ENCODE assay signal across 1 cellular context in the genomic region with DNA sequence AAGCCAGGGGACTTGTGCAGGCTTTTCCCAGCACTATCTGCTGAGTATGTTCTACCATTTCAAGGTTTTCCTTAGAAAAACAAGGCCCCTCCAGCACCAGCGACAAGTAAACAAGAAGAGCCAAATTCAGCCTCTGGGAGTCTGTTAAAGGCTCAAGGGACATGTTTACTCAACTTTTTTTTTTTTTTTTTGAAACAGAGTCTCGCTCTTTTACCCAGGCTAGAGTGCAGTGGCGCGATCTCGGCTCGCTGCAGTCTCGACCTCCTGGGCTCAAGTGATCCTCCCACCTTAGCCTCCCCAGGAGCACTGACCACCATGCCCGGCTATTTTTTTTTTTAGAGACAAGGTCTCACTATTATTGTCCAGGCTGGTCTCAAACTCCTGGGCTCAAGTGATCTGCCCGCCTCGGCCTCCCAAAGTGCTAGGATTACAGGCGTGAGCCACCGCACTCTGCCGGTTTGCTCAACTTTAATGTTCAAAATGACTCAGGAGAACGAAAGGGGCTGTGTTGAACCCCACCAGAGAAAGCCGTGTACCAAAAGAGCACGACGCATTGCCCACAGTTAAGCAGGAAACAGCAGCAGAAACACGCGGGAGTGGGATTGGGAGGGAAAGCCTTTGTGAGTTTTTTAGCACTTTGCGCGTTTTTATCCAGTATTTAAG.
TF ChIP-seq lines count a peak whose summit lies in the region.

No MANE protein-coding gene starts in this region.

TF ChIP-seq in HepG2, 621 proteins besides CTCF, POLR2A, EP300 and RAD21 (continues in another document):
- TF ChIP-seq, protein P1, sequence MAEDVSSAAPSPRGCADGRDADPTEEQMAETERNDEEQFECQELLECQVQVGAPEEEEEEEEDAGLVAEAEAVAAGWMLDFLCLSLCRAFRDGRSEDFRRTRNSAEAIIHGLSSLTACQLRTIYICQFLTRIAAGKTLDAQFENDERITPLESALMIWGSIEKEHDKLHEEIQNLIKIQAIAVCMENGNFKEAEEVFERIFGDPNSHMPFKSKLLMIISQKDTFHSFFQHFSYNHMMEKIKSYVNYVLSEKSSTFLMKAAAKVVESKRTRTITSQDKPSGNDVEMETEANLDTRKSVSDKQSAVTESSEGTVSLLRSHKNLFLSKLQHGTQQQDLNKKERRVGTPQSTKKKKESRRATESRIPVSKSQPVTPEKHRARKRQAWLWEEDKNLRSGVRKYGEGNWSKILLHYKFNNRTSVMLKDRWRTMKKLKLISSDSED (CRISPR knock-in tag; IDR thresholded peaks at IDR 0.05) = no peak
- no peak for TF ChIP-seq ZNF670 (CRISPR knock-in tag; IDR thresholded peaks at IDR 0.05; ENCODE audit: borderline replicate concordance)
- 0 out of 2 replicates have a peak, but pooled peaks have one; percentile 42 for TF ChIP-seq PITX1 (CRISPR knock-in tag; IDR thresholded peaks at IDR 0.05)
- TF ChIP-seq ZNF75D (CRISPR knock-in tag; IDR thresholded peaks at IDR 0.05; ENCODE audit: borderline replicate concordance) = no peak
- no peak for TF ChIP-seq KLF13 (CRISPR knock-in tag; IDR thresholded peaks at IDR 0.05)
- no peak for TF ChIP-seq LCORL (IDR thresholded peaks at IDR 0.05)
- peak; percentile 37 for TF ChIP-seq LCORL (CRISPR knock-in tag; IDR thresholded peaks at IDR 0.05)
- TF ChIP-seq, protein P2, sequence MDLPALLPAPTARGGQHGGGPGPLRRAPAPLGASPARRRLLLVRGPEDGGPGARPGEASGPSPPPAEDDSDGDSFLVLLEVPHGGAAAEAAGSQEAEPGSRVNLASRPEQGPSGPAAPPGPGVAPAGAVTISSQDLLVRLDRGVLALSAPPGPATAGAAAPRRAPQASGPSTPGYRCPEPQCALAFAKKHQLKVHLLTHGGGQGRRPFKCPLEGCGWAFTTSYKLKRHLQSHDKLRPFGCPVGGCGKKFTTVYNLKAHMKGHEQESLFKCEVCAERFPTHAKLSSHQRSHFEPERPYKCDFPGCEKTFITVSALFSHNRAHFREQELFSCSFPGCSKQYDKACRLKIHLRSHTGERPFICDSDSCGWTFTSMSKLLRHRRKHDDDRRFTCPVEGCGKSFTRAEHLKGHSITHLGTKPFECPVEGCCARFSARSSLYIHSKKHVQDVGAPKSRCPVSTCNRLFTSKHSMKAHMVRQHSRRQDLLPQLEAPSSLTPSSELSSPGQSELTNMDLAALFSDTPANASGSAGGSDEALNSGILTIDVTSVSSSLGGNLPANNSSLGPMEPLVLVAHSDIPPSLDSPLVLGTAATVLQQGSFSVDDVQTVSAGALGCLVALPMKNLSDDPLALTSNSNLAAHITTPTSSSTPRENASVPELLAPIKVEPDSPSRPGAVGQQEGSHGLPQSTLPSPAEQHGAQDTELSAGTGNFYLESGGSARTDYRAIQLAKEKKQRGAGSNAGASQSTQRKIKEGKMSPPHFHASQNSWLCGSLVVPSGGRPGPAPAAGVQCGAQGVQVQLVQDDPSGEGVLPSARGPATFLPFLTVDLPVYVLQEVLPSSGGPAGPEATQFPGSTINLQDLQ (CRISPR knock-in tag; IDR thresholded peaks at IDR 0.05) = no peak
- TF ChIP-seq, protein P3, sequence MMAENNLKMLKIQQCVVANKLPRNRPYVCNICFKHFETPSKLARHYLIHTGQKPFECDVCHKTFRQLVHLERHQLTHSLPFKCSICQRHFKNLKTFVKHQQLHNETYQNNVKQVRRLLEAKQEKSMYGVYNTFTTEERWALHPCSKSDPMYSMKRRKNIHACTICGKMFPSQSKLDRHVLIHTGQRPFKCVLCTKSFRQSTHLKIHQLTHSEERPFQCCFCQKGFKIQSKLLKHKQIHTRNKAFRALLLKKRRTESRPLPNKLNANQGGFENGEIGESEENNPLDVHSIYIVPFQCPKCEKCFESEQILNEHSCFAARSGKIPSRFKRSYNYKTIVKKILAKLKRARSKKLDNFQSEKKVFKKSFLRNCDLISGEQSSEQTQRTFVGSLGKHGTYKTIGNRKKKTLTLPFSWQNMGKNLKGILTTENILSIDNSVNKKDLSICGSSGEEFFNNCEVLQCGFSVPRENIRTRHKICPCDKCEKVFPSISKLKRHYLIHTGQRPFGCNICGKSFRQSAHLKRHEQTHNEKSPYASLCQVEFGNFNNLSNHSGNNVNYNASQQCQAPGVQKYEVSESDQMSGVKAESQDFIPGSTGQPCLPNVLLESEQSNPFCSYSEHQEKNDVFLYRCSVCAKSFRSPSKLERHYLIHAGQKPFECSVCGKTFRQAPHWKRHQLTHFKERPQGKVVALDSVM (CRISPR knock-in tag; IDR thresholded peaks at IDR 0.05) = peak; percentile 99
- no peak; the same call in 1 of the 2 replicates for TF ChIP-seq ZNF607 (CRISPR knock-in tag; IDR thresholded peaks at IDR 0.05; ENCODE audit: borderline replicate concordance)
- TF ChIP-seq, protein P4, sequence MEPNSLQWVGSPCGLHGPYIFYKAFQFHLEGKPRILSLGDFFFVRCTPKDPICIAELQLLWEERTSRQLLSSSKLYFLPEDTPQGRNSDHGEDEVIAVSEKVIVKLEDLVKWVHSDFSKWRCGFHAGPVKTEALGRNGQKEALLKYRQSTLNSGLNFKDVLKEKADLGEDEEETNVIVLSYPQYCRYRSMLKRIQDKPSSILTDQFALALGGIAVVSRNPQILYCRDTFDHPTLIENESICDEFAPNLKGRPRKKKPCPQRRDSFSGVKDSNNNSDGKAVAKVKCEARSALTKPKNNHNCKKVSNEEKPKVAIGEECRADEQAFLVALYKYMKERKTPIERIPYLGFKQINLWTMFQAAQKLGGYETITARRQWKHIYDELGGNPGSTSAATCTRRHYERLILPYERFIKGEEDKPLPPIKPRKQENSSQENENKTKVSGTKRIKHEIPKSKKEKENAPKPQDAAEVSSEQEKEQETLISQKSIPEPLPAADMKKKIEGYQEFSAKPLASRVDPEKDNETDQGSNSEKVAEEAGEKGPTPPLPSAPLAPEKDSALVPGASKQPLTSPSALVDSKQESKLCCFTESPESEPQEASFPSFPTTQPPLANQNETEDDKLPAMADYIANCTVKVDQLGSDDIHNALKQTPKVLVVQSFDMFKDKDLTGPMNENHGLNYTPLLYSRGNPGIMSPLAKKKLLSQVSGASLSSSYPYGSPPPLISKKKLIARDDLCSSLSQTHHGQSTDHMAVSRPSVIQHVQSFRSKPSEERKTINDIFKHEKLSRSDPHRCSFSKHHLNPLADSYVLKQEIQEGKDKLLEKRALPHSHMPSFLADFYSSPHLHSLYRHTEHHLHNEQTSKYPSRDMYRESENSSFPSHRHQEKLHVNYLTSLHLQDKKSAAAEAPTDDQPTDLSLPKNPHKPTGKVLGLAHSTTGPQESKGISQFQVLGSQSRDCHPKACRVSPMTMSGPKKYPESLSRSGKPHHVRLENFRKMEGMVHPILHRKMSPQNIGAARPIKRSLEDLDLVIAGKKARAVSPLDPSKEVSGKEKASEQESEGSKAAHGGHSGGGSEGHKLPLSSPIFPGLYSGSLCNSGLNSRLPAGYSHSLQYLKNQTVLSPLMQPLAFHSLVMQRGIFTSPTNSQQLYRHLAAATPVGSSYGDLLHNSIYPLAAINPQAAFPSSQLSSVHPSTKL (CRISPR knock-in tag; IDR thresholded peaks at IDR 0.05) = peak; percentile 56
- peak; percentile 49; the same call in 1 of the 2 replicates for TF ChIP-seq FOXJ3 (CRISPR knock-in tag; IDR thresholded peaks at IDR 0.05; ENCODE audit: borderline replicate concordance)
- TF ChIP-seq ZNF816 (CRISPR knock-in tag; IDR thresholded peaks at IDR 0.05; ENCODE audit: borderline replicate concordance) = peak; percentile 46; the same call in 1 of the 2 replicates
- peak; percentile 59; the same call in 1 of the 2 replicates for TF ChIP-seq FOXK1 (CRISPR knock-in tag; IDR thresholded peaks at IDR 0.05; ENCODE audit: borderline replicate concordance, low read depth)
- TF ChIP-seq HNF4G (IDR thresholded peaks at IDR 0.05; ENCODE audit: borderline replicate concordance, low read depth, low read length) = peak; percentile 48; the same call in 1 of the 2 replicates
- TF ChIP-seq HNF4G (CRISPR knock-in tag; IDR thresholded peaks at IDR 0.05; ENCODE audit: borderline replicate concordance, low read depth) = no peak
- no peak for TF ChIP-seq SOX5 (CRISPR knock-in tag; IDR thresholded peaks at IDR 0.05; ENCODE audit: borderline replicate concordance)
- TF ChIP-seq ZNF329 (CRISPR knock-in tag; IDR thresholded peaks at IDR 0.05; ENCODE audit: low read depth) = no peak
- no peak for TF ChIP-seq CHCHD3 (CRISPR knock-in tag; IDR thresholded peaks at IDR 0.05)
- peak; percentile 58 for TF ChIP-seq GATAD2A (CRISPR knock-in tag; IDR thresholded peaks at IDR 0.05)
- TF ChIP-seq KDM1A (CRISPR knock-in tag; IDR thresholded peaks at IDR 0.05) = 0 out of 2 replicates have a peak, but pooled peaks have one; percentile 42
- TF ChIP-seq, protein P5, sequence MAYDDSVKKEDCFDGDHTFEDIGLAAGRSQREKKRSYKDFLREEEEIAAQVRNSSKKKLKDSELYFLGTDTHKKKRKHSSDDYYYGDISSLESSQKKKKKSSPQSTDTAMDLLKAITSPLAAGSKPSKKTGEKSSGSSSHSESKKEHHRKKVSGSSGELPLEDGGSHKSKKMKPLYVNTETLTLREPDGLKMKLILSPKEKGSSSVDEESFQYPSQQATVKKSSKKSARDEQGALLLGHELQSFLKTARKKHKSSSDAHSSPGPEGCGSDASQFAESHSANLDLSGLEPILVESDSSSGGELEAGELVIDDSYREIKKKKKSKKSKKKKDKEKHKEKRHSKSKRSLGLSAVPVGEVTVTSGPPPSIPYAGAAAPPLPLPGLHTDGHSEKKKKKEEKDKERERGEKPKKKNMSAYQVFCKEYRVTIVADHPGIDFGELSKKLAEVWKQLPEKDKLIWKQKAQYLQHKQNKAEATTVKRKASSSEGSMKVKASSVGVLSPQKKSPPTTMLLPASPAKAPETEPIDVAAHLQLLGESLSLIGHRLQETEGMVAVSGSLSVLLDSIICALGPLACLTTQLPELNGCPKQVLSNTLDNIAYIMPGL (CRISPR knock-in tag; IDR thresholded peaks at IDR 0.05; ENCODE audit: borderline replicate concordance in 1 of 2, low read depth in 1 of 2) = no peak
- peak; percentile 66; the same call in 1 of the 2 replicates for TF ChIP-seq PHF21A (CRISPR knock-in tag; IDR thresholded peaks at IDR 0.05)
- TF ChIP-seq RXRB (CRISPR knock-in tag; IDR thresholded peaks at IDR 0.05; ENCODE audit: borderline replicate concordance) = peak; percentile 43; the same call in 1 of the 2 replicates
- TF ChIP-seq, protein P6, sequence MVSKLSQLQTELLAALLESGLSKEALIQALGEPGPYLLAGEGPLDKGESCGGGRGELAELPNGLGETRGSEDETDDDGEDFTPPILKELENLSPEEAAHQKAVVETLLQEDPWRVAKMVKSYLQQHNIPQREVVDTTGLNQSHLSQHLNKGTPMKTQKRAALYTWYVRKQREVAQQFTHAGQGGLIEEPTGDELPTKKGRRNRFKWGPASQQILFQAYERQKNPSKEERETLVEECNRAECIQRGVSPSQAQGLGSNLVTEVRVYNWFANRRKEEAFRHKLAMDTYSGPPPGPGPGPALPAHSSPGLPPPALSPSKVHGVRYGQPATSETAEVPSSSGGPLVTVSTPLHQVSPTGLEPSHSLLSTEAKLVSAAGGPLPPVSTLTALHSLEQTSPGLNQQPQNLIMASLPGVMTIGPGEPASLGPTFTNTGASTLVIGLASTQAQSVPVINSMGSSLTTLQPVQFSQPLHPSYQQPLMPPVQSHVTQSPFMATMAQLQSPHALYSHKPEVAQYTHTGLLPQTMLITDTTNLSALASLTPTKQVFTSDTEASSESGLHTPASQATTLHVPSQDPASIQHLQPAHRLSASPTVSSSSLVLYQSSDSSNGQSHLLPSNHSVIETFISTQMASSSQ (IDR thresholded peaks at IDR 0.05; ENCODE audit: low read depth) = peak; percentile 35; the same call in 1 of the 2 replicates
- TF ChIP-seq, protein P6 (CRISPR knock-in tag; IDR thresholded peaks at IDR 0.05; ENCODE audit: borderline replicate concordance) = no peak
- TF ChIP-seq, protein P7, sequence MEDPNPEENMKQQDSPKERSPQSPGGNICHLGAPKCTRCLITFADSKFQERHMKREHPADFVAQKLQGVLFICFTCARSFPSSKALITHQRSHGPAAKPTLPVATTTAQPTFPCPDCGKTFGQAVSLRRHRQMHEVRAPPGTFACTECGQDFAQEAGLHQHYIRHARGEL (CRISPR knock-in tag; IDR thresholded peaks at IDR 0.05) = no peak
- TF ChIP-seq ZNF234 (CRISPR knock-in tag; conservative IDR thresholded peaks at IDR 0.05) = no peak
- TF ChIP-seq RBAK (CRISPR knock-in tag; IDR thresholded peaks at IDR 0.05) = no peak
- TF ChIP-seq, protein P8, sequence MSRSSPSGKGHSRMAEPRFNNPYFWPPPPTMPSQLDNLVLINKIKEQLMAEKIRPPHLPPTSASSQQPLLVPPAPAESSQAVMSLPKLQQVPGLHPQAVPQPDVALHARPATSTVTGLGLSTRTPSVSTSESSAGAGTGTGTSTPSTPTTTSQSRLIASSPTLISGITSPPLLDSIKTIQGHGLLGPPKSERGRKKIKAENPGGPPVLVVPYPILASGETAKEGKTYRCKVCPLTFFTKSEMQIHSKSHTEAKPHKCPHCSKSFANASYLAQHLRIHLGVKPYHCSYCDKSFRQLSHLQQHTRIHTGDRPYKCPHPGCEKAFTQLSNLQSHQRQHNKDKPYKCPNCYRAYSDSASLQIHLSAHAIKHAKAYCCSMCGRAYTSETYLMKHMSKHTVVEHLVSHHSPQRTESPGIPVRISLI (CRISPR knock-in tag; IDR thresholded peaks at IDR 0.05; ENCODE audit: borderline replicate concordance) = peak; percentile 96
- TF ChIP-seq ZNF224 (CRISPR knock-in tag; IDR thresholded peaks at IDR 0.05) = 0 out of 2 replicates have a peak, but pooled peaks have one; percentile 12
- TF ChIP-seq, protein P9, sequence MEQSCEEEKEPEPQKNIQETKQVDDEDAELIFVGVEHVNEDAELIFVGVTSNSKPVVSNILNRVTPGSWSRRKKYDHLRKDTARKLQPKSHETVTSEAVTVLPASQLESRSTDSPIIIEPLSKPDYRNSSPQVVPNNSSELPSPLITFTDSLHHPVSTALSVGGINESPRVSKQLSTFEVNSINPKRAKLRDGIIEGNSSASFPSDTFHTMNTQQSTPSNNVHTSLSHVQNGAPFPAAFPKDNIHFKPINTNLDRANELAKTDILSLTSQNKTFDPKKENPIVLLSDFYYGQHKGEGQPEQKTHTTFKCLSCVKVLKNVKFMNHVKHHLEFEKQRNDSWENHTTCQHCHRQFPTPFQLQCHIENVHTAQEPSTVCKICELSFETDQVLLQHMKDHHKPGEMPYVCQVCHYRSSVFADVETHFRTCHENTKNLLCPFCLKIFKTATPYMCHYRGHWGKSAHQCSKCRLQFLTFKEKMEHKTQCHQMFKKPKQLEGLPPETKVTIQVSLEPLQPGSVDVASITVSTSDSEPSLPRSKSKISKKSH (CRISPR knock-in tag; IDR thresholded peaks at IDR 0.05; ENCODE audit: borderline replicate concordance) = no peak
- 0 out of 2 replicates have a peak, but pooled peaks have one; percentile 8 for TF ChIP-seq ZNF713 (CRISPR knock-in tag; IDR thresholded peaks at IDR 0.05)
